In genomic region chr16:84534815-84535214, GRCh38 we compare ENCODE assay signal across 1 cellular context.
TF ChIP-seq lines count a peak whose summit lies in the region.

No MANE protein-coding gene starts in this region.

TF ChIP-seq in GM23338, 12 proteins besides CTCF, POLR2A, EP300 and RAD21 (continued from another document):
- TF ChIP-seq, protein P1, sequence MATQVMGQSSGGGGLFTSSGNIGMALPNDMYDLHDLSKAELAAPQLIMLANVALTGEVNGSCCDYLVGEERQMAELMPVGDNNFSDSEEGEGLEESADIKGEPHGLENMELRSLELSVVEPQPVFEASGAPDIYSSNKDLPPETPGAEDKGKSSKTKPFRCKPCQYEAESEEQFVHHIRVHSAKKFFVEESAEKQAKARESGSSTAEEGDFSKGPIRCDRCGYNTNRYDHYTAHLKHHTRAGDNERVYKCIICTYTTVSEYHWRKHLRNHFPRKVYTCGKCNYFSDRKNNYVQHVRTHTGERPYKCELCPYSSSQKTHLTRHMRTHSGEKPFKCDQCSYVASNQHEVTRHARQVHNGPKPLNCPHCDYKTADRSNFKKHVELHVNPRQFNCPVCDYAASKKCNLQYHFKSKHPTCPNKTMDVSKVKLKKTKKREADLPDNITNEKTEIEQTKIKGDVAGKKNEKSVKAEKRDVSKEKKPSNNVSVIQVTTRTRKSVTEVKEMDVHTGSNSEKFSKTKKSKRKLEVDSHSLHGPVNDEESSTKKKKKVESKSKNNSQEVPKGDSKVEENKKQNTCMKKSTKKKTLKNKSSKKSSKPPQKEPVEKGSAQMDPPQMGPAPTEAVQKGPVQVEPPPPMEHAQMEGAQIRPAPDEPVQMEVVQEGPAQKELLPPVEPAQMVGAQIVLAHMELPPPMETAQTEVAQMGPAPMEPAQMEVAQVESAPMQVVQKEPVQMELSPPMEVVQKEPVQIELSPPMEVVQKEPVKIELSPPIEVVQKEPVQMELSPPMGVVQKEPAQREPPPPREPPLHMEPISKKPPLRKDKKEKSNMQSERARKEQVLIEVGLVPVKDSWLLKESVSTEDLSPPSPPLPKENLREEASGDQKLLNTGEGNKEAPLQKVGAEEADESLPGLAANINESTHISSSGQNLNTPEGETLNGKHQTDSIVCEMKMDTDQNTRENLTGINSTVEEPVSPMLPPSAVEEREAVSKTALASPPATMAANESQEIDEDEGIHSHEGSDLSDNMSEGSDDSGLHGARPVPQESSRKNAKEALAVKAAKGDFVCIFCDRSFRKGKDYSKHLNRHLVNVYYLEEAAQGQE (IDR thresholded peaks at IDR 0.05; ENCODE audit: unreplicated experiment) = no peak
- TF ChIP-seq ETS1 (IDR thresholded peaks at IDR 0.05) = no peak
